Comparison of ENCODE assay signal across 11 cellular contexts in genomic region chr16:3645504-3646347, GRCh38. TPM values are rescaled to one million over a fixed set of nuclear protein-coding genes. Genes with fewer than 3 reads are reported as not detected.
DNase-seq lines count a peak whose midpoint lies in the region; ATAC-seq and TF ChIP-seq lines count a peak whose summit lies in the region.
"Had no signal": no experiment of that assay in that cellular context is flagged by ENCODE, and none has a peak within 500 bp of the region (broad histone marks: within the 10 kb centered on the region; RNA-seq: fewer than 3 reads in every experiment).

No MANE protein-coding gene starts in this region.

- DNase-seq in DMS53 (lab: John Stamatoyannopoulos, UW) (peak; percentile 87), NCI-H69 (lab: John Stamatoyannopoulos, UW) (peak; percentile 62), hepatocyte (ENCODE audit: low spot score) (peak; percentile 73), retina (peak; percentile 74), middle frontal gyrus (ENCODE audit: extremely low spot score, low spot score) (no peak), nucleus accumbens (lab: John Stamatoyannopoulos, UW) (no peak), left cardiac atrium (no peak)
- DNase-seq: activated gamma-delta T cell; stimulated activated naive CD8-positive, alpha-beta T cell treated with anti-CD3 and anti-CD28 coated beads, Interleukin-15, amount 100 ng/mL, for 72 hours had no signal

- no peaks in the 10 kb centered on the region for H3K36me3 ChIP-seq in hepatocyte (replicated peaks; ENCODE audit: insufficient read depth, low read depth)

- peaks cover 51% of the 10 kb centered on the region for H3K4me1 ChIP-seq in hepatocyte (ENCODE audit: insufficient read depth)

- no peaks in the 10 kb centered on the region for H4K20me1 ChIP-seq in hepatocyte (ENCODE audit: insufficient read depth, poor library complexity, severe bottlenecking)

- no peak overlapping the region for H3K4me3 ChIP-seq in hepatocyte

- no peaks in the 10 kb centered on the region for H3K9me2 ChIP-seq in hepatocyte (replicated peaks; ENCODE audit: insufficient read depth)

- ATAC-seq in left cardiac atrium (no peak), GM21717 (IDR thresholded peaks at IDR 0.05; ENCODE audit: unreplicated experiment) (no peak)
- ATAC-seq: naive thymus-derived CD8-positive, alpha-beta T cell; stimulated activated naive CD8-positive, alpha-beta T cell treated with anti-CD3 and anti-CD28 coated beads, Interleukin-15, amount 100 ng/mL, for 72 hours had no signal

- H3K27ac ChIP-seq in hepatocyte: peak overlapping the region; percentile 94

- 38% methylated on average over 19 of the region's 19 CpGs for WGBS in hepatocyte (ENCODE audit: low lambda C conversion rate, missing lambda C conversion rate)

- intact Hi-C loops in left cardiac atrium (cut with DNase I): no loop called here

- no peaks in the 10 kb centered on the region for H3K9me3 ChIP-seq in hepatocyte (ENCODE audit: low read depth)

- peaks cover 43% of the 10 kb centered on the region for H3K79me2 ChIP-seq in hepatocyte

- peak overlapping the region; percentile 55 for H3K4me2 ChIP-seq in hepatocyte

- no peaks in the 10 kb centered on the region for H3K27me3 ChIP-seq in hepatocyte

- TF ChIP-seq CTCF in hepatocyte (IDR thresholded peaks at IDR 0.05; ENCODE audit: poor library complexity): no peak

- no peak overlapping the region for H2AFZ ChIP-seq in hepatocyte

RNA-seq across cellular contexts. Expression of gene DNASE1, which starts 8.8 kb away (rescaled TPM):
- total RNA-seq in hepatocyte: 284 and 295 TPM in 2 replicates
- polyA plus RNA-seq in hepatocyte: 332 and 337 TPM in 2 replicates
- 1 to 10 TPM; 3.0 to 5.8 TPM for total RNA-seq in left cardiac atrium

RNA-seq across cellular contexts. Expression of gene SLX4, which starts 34.3 kb away (rescaled TPM):
- total RNA-seq in hepatocyte: 3.5 and 4.6 TPM in 2 replicates
- 1.9 and 3.4 TPM in 2 replicates for polyA plus RNA-seq in hepatocyte
- 1 to 10 TPM; 2.5 to 2.8 TPM for total RNA-seq in left cardiac atrium

Comparison
In these comparisons a context has a peak if more than half of its experiments do, and no peak if none do; other contexts are left out.
1. DNase-seq: peak in DMS53 (single experiment), NCI-H69 (single experiment), hepatocyte (single experiment) and retina (single experiment); none in middle frontal gyrus (single experiment), nucleus accumbens (0 of 56) and left cardiac atrium (single experiment).
2. RNA of gene DNASE1, which starts 8.8 kb away (total RNA-seq): 284 to 295 TPM in hepatocyte; 3.0 to 5.8 TPM in left cardiac atrium; every median in the first group is over 10 times any median in the second.